8 cellular contexts compared by ENCODE assay signal in genomic region chr11:114762437-114762836, GRCh38.
A peak's percentile ranks its signal among the peaks of the same experiment; 100 is the strongest.
DNase-seq lines count a peak whose midpoint lies in the region; ATAC-seq and TF ChIP-seq lines count a peak whose summit lies in the region.

No MANE protein-coding gene starts in this region.

- no peak overlapping the region for H3K4me2 ChIP-seq in PC-3 (ENCODE audit: low read length)

- H3K9me2 ChIP-seq in PC-3 (replicated peaks; ENCODE audit: low read length) = no peaks in the 10 kb centered on the region

- H3K36me3 ChIP-seq in A673 (ENCODE audit: insufficient read depth, low read length, poor library complexity, severe bottlenecking) (no peaks in the 10 kb centered on the region), PC-3 (ENCODE audit: low read depth, low read length) (no peaks in the 10 kb centered on the region)

- H3K4me1 ChIP-seq in A673 (ENCODE audit: insufficient read depth, low read length, poor library complexity, severe bottlenecking) (no peaks in the 10 kb centered on the region), PC-3 (ENCODE audit: insufficient read depth, low read length) (no peaks in the 10 kb centered on the region)

- DNase-seq in A673 (ENCODE audit: low spot score) (peak; percentile 62), PC-3 (peak; percentile 75), dermis blood vessel endothelial cell (peak; percentile 67), lower leg skin (ENCODE audit: low spot score in 2 of 2) (peak; percentile 44 to 88), ureter (ENCODE audit: low spot score) (peak; percentile 63)

- CTCF ChIA-PET in A673 (lab: Charles Lee) = no interaction called here
- CTCF ChIA-PET in PC-3 (lab: Charles Lee) = no interaction called here

- H3K4me3 ChIP-seq in A673 (ENCODE audit: low read depth, low read length, poor library complexity, severe bottlenecking) (no peak overlapping the region), PC-3 (ENCODE audit: low read length) (no peak overlapping the region), lower leg skin (ENCODE audit: low read depth, poor library complexity, severe bottlenecking) (no peak overlapping the region)

- H3K79me2 ChIP-seq in PC-3 (ENCODE audit: low read length) = no peaks in the 10 kb centered on the region

- H2AFZ ChIP-seq in PC-3 (ENCODE audit: low read length) = no peak overlapping the region

- H3K9me3 ChIP-seq in A673 (ENCODE audit: low read depth, low read length, poor library complexity, severe bottlenecking) (no peaks in the 10 kb centered on the region), PC-3 (ENCODE audit: low read length) (no peaks in the 10 kb centered on the region)

- H3K9ac ChIP-seq in PC-3 (ENCODE audit: low read length) = no peak overlapping the region

- 5 to 10% methylated on average over 4 of the region's 4 CpGs for WGBS in lower leg skin, 2 donors

- no peaks in the 10 kb centered on the region for H3F3A ChIP-seq in PC-3 (ENCODE audit: low read length, unreplicated experiment)

- H3K27ac ChIP-seq in A673 (ENCODE audit: low read depth, low read length, poor library complexity, severe bottlenecking) = no peak overlapping the region
- H3K27ac ChIP-seq in PC-3 (ENCODE audit: low read length) = no peak overlapping the region

- POLR2A ChIA-PET in A673 (lab: Charles Lee; ENCODE audit: low non-redundant PET) (no interaction called here), PC-3 (lab: Charles Lee; ENCODE audit: unreplicated experiment) (no interaction called here)

- peak; percentile 81 for ATAC-seq in PC-3
- ATAC-seq in HG03045 (IDR thresholded peaks at IDR 0.05; ENCODE audit: unreplicated experiment) = no peak
- no peak for ATAC-seq in GM21576 (IDR thresholded peaks at IDR 0.05; ENCODE audit: unreplicated experiment)

- H3K27me3 ChIP-seq in A673 (replicated peaks; ENCODE audit: insufficient read depth, low read depth, low read length, poor library complexity) = no peaks in the 10 kb centered on the region
- no peaks in the 10 kb centered on the region for H3K27me3 ChIP-seq in PC-3 (ENCODE audit: low read length)

- intact Hi-C loops in A673 (cut with micrococcal nuclease; ENCODE audit: unreplicated experiment) = loop anchor here (1.0 kb wide), 2 partner anchors 422 to 482 kb away; no protein-coding TSS in a partner anchor
- intact Hi-C loops in PC-3 (cut with micrococcal nuclease) = loop anchor here (1.0 to 2.0 kb wide), 2 partner anchors 414 to 422 kb away; no protein-coding TSS in a partner anchor
- intact Hi-C loops in lower leg skin (cut with DNase I; ENCODE audit: low total_unique reads) = no loop called here

- no peaks in the 10 kb centered on the region for H4K20me1 ChIP-seq in PC-3 (ENCODE audit: low read length)

- TF ChIP-seq POLR2A in lower leg skin (IDR thresholded peaks at IDR 0.05) = no peak

- TF ChIP-seq CTCF in A673 (conservative IDR thresholded peaks at IDR 0.05; ENCODE audit: low read depth, low read length) (peak; percentile 79), GM12874 (IDR thresholded peaks at IDR 0.05; ENCODE audit: insufficient read depth, low read depth, low read length) (peak; percentile 25; the same call in 1 of the 2 replicates), PC-3 (conservative IDR thresholded peaks at IDR 0.05; ENCODE audit: low read depth, low read length) (peak; percentile 83), lower leg skin (IDR thresholded peaks at IDR 0.05) (peak in 1 of 3 donors; percentile 17)

- no TSS peak for BruUV-seq in A673 (replicated peaks; lab: Mats Ljungman, UMichigan)
- no TSS peak for BruUV-seq in PC-3 (replicated peaks; lab: Mats Ljungman, UMichigan)
